In the genomic region with DNA sequence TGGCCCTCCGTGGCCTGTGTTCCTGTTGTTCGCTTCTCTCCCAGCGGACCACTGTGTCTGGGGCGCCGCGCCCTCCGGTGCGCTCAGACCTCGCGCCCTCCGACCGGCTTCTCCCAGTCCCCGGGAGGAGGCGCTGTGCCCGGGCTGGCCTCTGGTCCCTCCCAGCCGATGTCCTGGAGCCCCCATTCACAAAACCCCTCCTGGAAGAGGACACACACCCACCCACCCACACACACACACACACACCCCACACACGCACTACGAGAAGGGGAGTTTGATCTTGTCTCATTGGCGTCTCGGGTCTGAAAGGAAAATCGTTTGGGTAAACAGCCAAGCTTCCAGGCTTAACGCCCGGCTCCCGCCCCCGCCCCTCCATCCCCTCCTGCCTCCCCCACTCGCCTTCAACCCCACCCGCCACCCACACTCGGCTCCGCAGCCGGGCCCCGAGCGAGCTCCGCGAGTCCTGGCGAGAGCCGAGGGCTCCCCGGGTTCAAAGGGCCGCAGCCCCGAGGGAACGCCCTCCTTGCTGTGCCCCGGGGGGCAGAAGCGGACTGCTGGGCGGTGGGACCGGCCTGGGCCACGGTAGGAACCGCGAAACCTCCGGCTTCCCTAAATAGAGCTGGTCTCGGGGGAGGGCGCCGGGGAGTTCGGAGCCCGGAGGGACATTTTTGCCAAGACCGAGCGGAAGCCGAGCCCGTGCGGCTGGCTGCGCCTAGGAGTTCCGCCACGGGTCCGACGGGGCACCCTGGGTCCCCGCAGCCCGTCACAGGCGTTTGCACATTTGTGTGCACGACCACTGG, we compare ENCODE assay signal across 8 cellular contexts. TPM values are rescaled to one million over a fixed set of nuclear protein-coding genes. Genes with fewer than 3 reads are reported as not detected.
A peak's percentile ranks its signal among the peaks of the same experiment; 100 is the strongest.
DNase-seq lines count a peak whose midpoint lies in the region; ATAC-seq, FAIRE-seq and TF ChIP-seq lines count a peak whose summit lies in the region.

No MANE protein-coding gene starts in this region.

- H3K4me3 ChIP-seq in HFF-Myc (replicated peaks; ENCODE audit: low read depth, low read length) (peak overlapping the region; percentile 47), bronchial epithelial cell (ENCODE audit: low read depth, low read length) (peak overlapping the region; percentile 44), suprapubic skin (peak overlapping the region; percentile 60)

- WGBS in suprapubic skin = 15% methylated on average over 40 of the region's 67 CpGs

- H3K36me3 ChIP-seq in bronchial epithelial cell (ENCODE audit: control insufficient read depth, insufficient read depth, low read length) = peaks cover 2% of the 10 kb centered on the region
- H3K36me3 ChIP-seq in suprapubic skin = no peaks in the 10 kb centered on the region

- peaks cover 29% of the 10 kb centered on the region for H3K4me1 ChIP-seq in suprapubic skin

- FAIRE-seq in bronchial epithelial cell (lab: Jason Lieb, UNC) = no peak

- TF ChIP-seq POLR2A in suprapubic skin (IDR thresholded peaks at IDR 0.05) = no peak

- peak overlapping the region; percentile 82 for H3K27ac ChIP-seq in layer of hippocampus (ENCODE audit: low read depth, low read length)
- peak overlapping the region; percentile 84 for H3K27ac ChIP-seq in suprapubic skin

- no peaks in the 10 kb centered on the region for H3K27me3 ChIP-seq in bronchial epithelial cell (ENCODE audit: control insufficient read depth, insufficient read depth, low read length)
- peaks cover 16% of the 10 kb centered on the region for H3K27me3 ChIP-seq in layer of hippocampus (ENCODE audit: control insufficient read depth, insufficient read depth, low read length)
- peaks cover 64% of the 10 kb centered on the region for H3K27me3 ChIP-seq in suprapubic skin

- ATAC-seq in GM18867 (IDR thresholded peaks at IDR 0.05; ENCODE audit: unreplicated experiment) = no peak

- TF ChIP-seq CTCF in HFF-Myc (IDR thresholded peaks at IDR 0.05; ENCODE audit: low read depth, low read length, missing control alignments) (peak; percentile 69), bronchial epithelial cell (IDR thresholded peaks at IDR 0.05; ENCODE audit: insufficient read depth, low read length, severe bottlenecking) (peak; percentile 38), suprapubic skin (IDR thresholded peaks at IDR 0.05) (peak in 1 of 2 donors; percentile 28)

- no peak for TF ChIP-seq EP300 in suprapubic skin (IDR thresholded peaks at IDR 0.05)

- DNase-seq in HFF-Myc (ENCODE audit: extremely low read depth, low read depth) = no peak
- DNase-seq in bronchial epithelial cell (ENCODE audit: low read depth) = no peak
- DNase-seq in suprapubic skin (ENCODE audit: low spot score in 2 of 2) = no peak
- DNase-seq in NCI-H2171 (lab: John Stamatoyannopoulos, UW) = no peak
- DNase-seq in A172 (ENCODE audit: low spot score) = no peak
- no peak for DNase-seq in NOMO-1 treated with dmso at 0.1 percent for 144 hours (lab: John Stamatoyannopoulos, UW; ENCODE audit: unreplicated experiment)

- no peaks in the 10 kb centered on the region for H3K9me3 ChIP-seq in suprapubic skin

RNA-seq across cellular contexts. Expression of a gene that starts 23.6 kb away (rescaled TPM):
- total RNA-seq in bronchial epithelial cell (1.4 and 1.6 TPM in 2 replicates), suprapubic skin (10 to 100 TPM in 2 of 4 donors, 1 to 10 TPM in 2; 4.0 to 12.7 (median 7.1) TPM)
- total RNA-seq in A172 (2014; rRNA removed; shearing (Covaris generic)) = 9.2 and 16.2 TPM in 2 replicates
